ENCODE assay signal across 1 cellular context in genomic region chr6:107129370-107129925, GRCh38.
TF ChIP-seq lines count a peak whose summit lies in the region.

No MANE protein-coding gene starts in this region.

TF ChIP-seq in K562, 482 proteins besides CTCF, POLR2A, EP300 and RAD21:
- TF ChIP-seq ELK3 (CRISPR knock-in tag; IDR thresholded peaks at IDR 0.05) (no peak), NFIC (IDR thresholded peaks at IDR 0.05) (peak; percentile 77), ZNF668 (CRISPR knock-in tag; IDR thresholded peaks at IDR 0.05) (no peak), MEF2D (tag; conservative IDR thresholded peaks at IDR 0.05; ENCODE audit: low read depth) (peak; percentile 75; the same call in 1 of the 2 replicates), ZNF217 (CRISPR knock-in tag; IDR thresholded peaks at IDR 0.05) (no peak), HMBOX1 (IDR thresholded peaks at IDR 0.05) (0 out of 2 replicates have a peak, but pooled peaks have one; percentile 23), THRA (IDR thresholded peaks at IDR 0.05) (no peak), ZFP1 (CRISPR knock-in tag; IDR thresholded peaks at IDR 0.05) (no peak), TSHZ1 (CRISPR knock-in tag; IDR thresholded peaks at IDR 0.05) (no peak), FUS (optimal IDR thresholded peaks at IDR 0.05; ENCODE audit: low read depth, low read length) (no peak), HINFP (tag; conservative IDR thresholded peaks at IDR 0.05; ENCODE audit: low read depth) (no peak), SRF (CRISPR knock-in tag; IDR thresholded peaks at IDR 0.05) (peak in 1 of 2 experiments; percentile 72; a peak in 2 of 4 replicates), CTBP1 (IDR thresholded peaks at IDR 0.05; ENCODE audit: borderline replicate concordance) (0 out of 2 replicates have a peak, but pooled peaks have one; percentile 15)
